In the genomic region with DNA sequence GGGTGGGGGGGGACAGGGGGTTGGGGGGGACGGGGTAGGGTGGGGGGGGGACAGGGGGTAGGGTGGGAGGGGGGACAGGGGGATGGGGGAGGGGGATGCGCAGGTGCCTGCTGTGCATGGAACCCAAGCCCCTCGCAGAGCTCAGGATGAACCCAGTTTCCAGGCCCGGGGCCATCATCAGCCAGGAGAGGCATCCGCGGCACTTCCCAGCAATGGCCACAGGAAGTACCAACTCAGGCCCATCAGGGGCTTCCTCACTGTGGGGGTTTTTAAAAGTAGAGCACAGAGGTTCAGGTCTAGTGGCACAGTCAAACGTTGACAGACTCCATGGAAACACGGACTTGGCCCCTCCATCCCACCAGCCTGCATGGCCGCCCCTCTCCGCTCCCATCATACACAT, we compare ENCODE assay signal across 24 cellular contexts.
DNase-seq lines count a peak whose midpoint lies in the region; ATAC-seq, FAIRE-seq and TF ChIP-seq lines count a peak whose summit lies in the region.
"Had no signal": no experiment of that assay in that cellular context is flagged by ENCODE, and none has a peak within 500 bp of the region (broad histone marks: within the 10 kb centered on the region; RNA-seq: fewer than 3 reads in every experiment).

No MANE protein-coding gene starts in this region.

- H3K27me3 ChIP-seq in Peyer's patch (no peaks in the 10 kb centered on the region), upper lobe of right lung (no peaks in the 10 kb centered on the region)
- H3K27me3 ChIP-seq: foreskin keratinocyte had no signal

- no peak for FAIRE-seq in kidney (lab: Jason Lieb, UNC)
- FAIRE-seq: A204.1, astrocyte, islet of Langerhans, small intestine had no signal

- H3K9me3 ChIP-seq in Peyer's patch (no peaks in the 10 kb centered on the region), kidney (ENCODE audit: control insufficient read depth in 1 of 2, low read length in 2 of 2) (no peaks in the 10 kb centered on the region), upper lobe of right lung (no peaks in the 10 kb centered on the region)
- H3K9me3 ChIP-seq: neutrophil had no signal

- intact Hi-C loops in kidney (cut with DNase I), result no loop called here
- intact Hi-C loops in upper lobe of right lung (cut with DNase I), result no loop called here

- DNase-seq in NCI-H748 (lab: John Stamatoyannopoulos, UW; ENCODE audit: unreplicated experiment), result peak; percentile 12
- no peak for DNase-seq in NCI-H748 treated with DMSO at 0.1 percent for 48 hours (lab: John Stamatoyannopoulos, UW)
- DNase-seq in Peyer's patch, result peak in 2 of 3 donors; percentile 19 to 26
- peak; percentile 59 for DNase-seq in kidney
- peak; percentile 46 for DNase-seq in upper lobe of right lung
- DNase-seq in HuH-7 (ENCODE audit: low spot score), result no peak
- DNase-seq in globus pallidus (ENCODE audit: low spot score), result no peak
- DNase-seq: activated CD4-positive, alpha-beta T cell treated with anti-CD3 and anti-CD28 coated beads for 1 hour; activated T-cell treated with anti-CD3 and anti-CD28 coated beads, Interleukin-2, amount 50 U/mL, for 72 hours; cerebellar nuclear complex; effector CD4-positive, alpha-beta T cell; foreskin keratinocyte; hypothalamus; NCI-H2081 treated with DMSO at 0.1 percent for 48 hours; NCI-H524 treated with DMSO at 0.1 percent for 48 hours; Right ventricle myocardium superior; small intestine; stimulated activated naive B cell treated with anti-CD40 and anti-IgM and Interleukin-4, amounts not matched to agents 10 μg/mL and 1 μg/mL and 100 μg/mL, for 72 hours; T-cell had no signal

- H3K36me3 ChIP-seq in Peyer's patch (no peaks in the 10 kb centered on the region), kidney (ENCODE audit: control insufficient read depth in 1 of 2, insufficient read depth in 2 of 2, low read length in 2 of 2) (no peaks in the 10 kb centered on the region), upper lobe of right lung (no peaks in the 10 kb centered on the region)
- H3K36me3 ChIP-seq: neutrophil had no signal

- H3K4me1 ChIP-seq in Peyer's patch, result peaks cover 0 to 18% (median 0%) of the 10 kb centered on the region in 4 donors
- H3K4me1 ChIP-seq in kidney (ENCODE audit: control insufficient read depth in 1 of 2, insufficient read depth in 1 of 2, low read depth in 1 of 2, low read length in 2 of 2), result peaks cover 0 to 7% of the 10 kb centered on the region in 2 donors
- no peaks in the 10 kb centered on the region for H3K4me1 ChIP-seq in upper lobe of right lung

- no peak overlapping the region for H3K9ac ChIP-seq in kidney (ENCODE audit: low read length in 2 of 2)

- TF ChIP-seq POLR2A in Peyer's patch (IDR thresholded peaks at IDR 0.05), result no peak

- no peak for TF ChIP-seq CTCF in Peyer's patch (IDR thresholded peaks at IDR 0.05)
- no peak for TF ChIP-seq CTCF in kidney (IDR thresholded peaks at IDR 0.05; ENCODE audit: borderline replicate concordance, extremely low read depth, insufficient read depth)
- no peak for TF ChIP-seq CTCF in upper lobe of right lung (IDR thresholded peaks at IDR 0.05)

- H3K27ac ChIP-seq in Peyer's patch, result peak overlapping the region in 1 of 4 donors; percentile 17
- H3K27ac ChIP-seq in kidney (ENCODE audit: low read depth in 2 of 2, low read length in 2 of 2), result no peak overlapping the region
- no peak overlapping the region for H3K27ac ChIP-seq in upper lobe of right lung
- H3K27ac ChIP-seq: foreskin keratinocyte, neutrophil had no signal

- no peak for ATAC-seq in upper lobe of right lung
- ATAC-seq in GM21529 (IDR thresholded peaks at IDR 0.05; ENCODE audit: unreplicated experiment), result no peak
- ATAC-seq: activated T-cell treated with anti-CD3 and anti-CD28 coated beads, Interleukin-2, amount 50 U/mL, for 72 hours; foreskin keratinocyte; stimulated activated naive B cell treated with anti-CD40 and anti-IgM and Interleukin-4, amounts not matched to agents 10 μg/mL and 1 μg/mL and 100 μg/mL, for 72 hours; T-cell had no signal

- H3K4me3 ChIP-seq in Peyer's patch (no peak overlapping the region), kidney (ENCODE audit: low read length in 2 of 2) (no peak overlapping the region), upper lobe of right lung (no peak overlapping the region)

Comparison
In these comparisons a context has a peak if more than half of its experiments do, and no peak if none do; other contexts are left out.
1. DNase-seq: peak in NCI-H748 (single experiment), Peyer's patch (2 of 3), kidney (single experiment) and upper lobe of right lung (single experiment); none in NCI-H748 treated with DMSO at 0.1 percent for 48 hours (single experiment), HuH-7 (single experiment) and globus pallidus (single experiment).